ENCODE assay signal across 23 cellular contexts in the genomic region with DNA sequence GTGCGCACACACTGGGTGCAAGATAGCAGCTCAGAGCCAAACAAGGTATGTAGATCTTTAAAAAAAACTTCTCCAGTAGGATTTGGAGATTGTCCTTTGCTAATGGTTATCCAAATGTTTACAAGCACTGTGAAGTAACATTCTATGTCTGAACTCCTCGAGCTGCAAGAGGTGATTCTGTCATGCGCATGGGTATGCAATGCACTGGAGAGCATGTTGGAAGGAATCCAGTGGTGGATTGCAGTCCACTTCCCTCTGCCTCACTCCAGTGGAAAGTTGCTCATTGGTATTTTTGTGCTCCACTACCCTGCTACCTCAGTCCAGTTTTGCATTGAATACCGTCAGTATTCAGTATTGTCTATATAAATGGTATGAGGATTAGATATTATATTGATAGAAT.
A peak's percentile ranks its signal among the peaks of the same experiment; 100 is the strongest.
DNase-seq lines count a peak whose midpoint lies in the region; ATAC-seq, FAIRE-seq and TF ChIP-seq lines count a peak whose summit lies in the region.
"Had no signal": no experiment of that assay in that cellular context is flagged by ENCODE, and none has a peak within 500 bp of the region (broad histone marks: within the 10 kb centered on the region; RNA-seq: fewer than 3 reads in every experiment).

No MANE protein-coding gene starts in this region.

- H3K9me3 ChIP-seq in esophagus muscularis mucosa (no peaks in the 10 kb centered on the region), lower lobe of right lung (no peaks in the 10 kb centered on the region), thyroid gland (no peaks in the 10 kb centered on the region), sigmoid colon (no peaks in the 10 kb centered on the region)
- H3K9me3 ChIP-seq: BE2C, BLaER1 had no signal

- TF ChIP-seq CTCF in esophagus muscularis mucosa (IDR thresholded peaks at IDR 0.05) (no peak), lower lobe of right lung (IDR thresholded peaks at IDR 0.05) (no peak), thyroid gland (IDR thresholded peaks at IDR 0.05) (no peak), sigmoid colon (IDR thresholded peaks at IDR 0.05) (no peak)

- WGBS in esophagus muscularis mucosa: 78% methylated on average over 4 of the region's 4 CpGs
- 37 to 44% methylated on average over 4 of the region's 4 CpGs for WGBS in thyroid gland, 2 donors
- 78 to 85% methylated on average over 4 of the region's 4 CpGs for whole genome bisulfite sequencing in sigmoid colon, 2 donors

- TF ChIP-seq EP300 in esophagus muscularis mucosa (IDR thresholded peaks at IDR 0.05) (no peak), sigmoid colon (IDR thresholded peaks at IDR 0.05) (no peak)

- H3K36me3 ChIP-seq in esophagus muscularis mucosa (no peaks in the 10 kb centered on the region), lower lobe of right lung (no peaks in the 10 kb centered on the region), thyroid gland (no peaks in the 10 kb centered on the region), sigmoid colon (no peaks in the 10 kb centered on the region)
- H3K36me3 ChIP-seq: BE2C, BLaER1 had no signal

- H3K27me3 ChIP-seq in esophagus muscularis mucosa (peaks cover 0 to 10% (median 0%) of the 10 kb centered on the region in 4 donors), lower lobe of right lung (ENCODE audit: low read depth) (peaks cover 7% of the 10 kb centered on the region), thyroid gland (no peaks in the 10 kb centered on the region), sigmoid colon (no peaks in the 10 kb centered on the region)
- H3K27me3 ChIP-seq: BLaER1 had no signal

- H3K4me1 ChIP-seq in esophagus muscularis mucosa (no peaks in the 10 kb centered on the region), lower lobe of right lung (no peaks in the 10 kb centered on the region), thyroid gland (no peaks in the 10 kb centered on the region), sigmoid colon (no peaks in the 10 kb centered on the region)
- H3K4me1 ChIP-seq: BE2C, BLaER1 had no signal

- no peak for FAIRE-seq in HTR-8/SVneo (lab: Jason Lieb, UNC)
- FAIRE-seq: A204.1, G401.6, GM12891 had no signal

- H3K4me3 ChIP-seq in esophagus muscularis mucosa: no peak overlapping the region
- H3K4me3 ChIP-seq in lower lobe of right lung: no peak overlapping the region
- H3K4me3 ChIP-seq in thyroid gland (replicated peaks in 1 of 3): no peak overlapping the region
- no peak overlapping the region for H3K4me3 ChIP-seq in sigmoid colon
- H3K4me3 ChIP-seq: BLaER1 had no signal

- H3K27ac ChIP-seq in esophagus muscularis mucosa (replicated peaks in 1 of 4) (no peak overlapping the region), lower lobe of right lung (no peak overlapping the region), thyroid gland (no peak overlapping the region), sigmoid colon (no peak overlapping the region)
- H3K27ac ChIP-seq: BLaER1 had no signal

- TF ChIP-seq POLR2A in esophagus muscularis mucosa (IDR thresholded peaks at IDR 0.05; ENCODE audit: low read depth): no peak
- no peak for TF ChIP-seq POLR2A in thyroid gland (IDR thresholded peaks at IDR 0.05)
- no peak for TF ChIP-seq POLR2A in sigmoid colon (IDR thresholded peaks at IDR 0.05)

- peak; percentile 46 to 48 for ATAC-seq in lower lobe of right lung
- no peak for ATAC-seq in HG02970 (IDR thresholded peaks at IDR 0.05; ENCODE audit: low FRiP score, unreplicated experiment)

- DNase-seq in amniotic epithelial cell (ENCODE audit: low read depth) (peak; percentile 6), esophagus muscularis mucosa (ENCODE audit: extremely low spot score) (peak; percentile 62), lower lobe of right lung (no peak), thyroid gland (peak; percentile 35 to 46), HTR-8/SVneo (ENCODE audit: insufficient read length, low spot score) (no peak), sigmoid colon (no peak), NCI-H1694 (lab: John Stamatoyannopoulos, UW) (no peak)
- DNase-seq: 8988T; ACHN; BE2C; C1 segment of cervical spinal cord; CD4-positive, alpha-beta memory T cell; CD4-positive, CD25-positive, alpha-beta regulatory T cell; CD8-positive, alpha-beta memory T cell; COR-L47; DMS 273 treated with DMSO at 0.1 percent for 48 hours; DMS79 treated with DMSO at 0.1 percent for 48 hours; GF-D8 had no signal

- intact Hi-C loops in esophagus muscularis mucosa (cut with DNase I) (no loop called here), lower lobe of right lung (cut with DNase I) (no loop called here), thyroid gland (cut with DNase I) (no loop called here), sigmoid colon (cut with DNase I) (no loop called here)

Comparison
In these comparisons a context has a peak if more than half of its experiments do, and no peak if none do; other contexts are left out.
1. DNase-seq: peak in amniotic epithelial cell (single experiment), esophagus muscularis mucosa (single experiment) and thyroid gland (2 of 2); none in lower lobe of right lung (single experiment), HTR-8/SVneo (single experiment), sigmoid colon (single experiment) and NCI-H1694 (single experiment).